In genomic region chr14:73784065-73784987, GRCh38 we compare ENCODE assay signal across 1 cellular context.
TF ChIP-seq lines count a peak whose summit lies in the region.

No MANE protein-coding gene starts in this region.

TF ChIP-seq in HepG2, 621 proteins besides CTCF, POLR2A, EP300 and RAD21 (continued from another document and continues in another):
- no peak for TF ChIP-seq SNAPC4 (CRISPR knock-in tag; IDR thresholded peaks at IDR 0.05)
- TF ChIP-seq ATF7 (IDR thresholded peaks at IDR 0.05) = no peak
- no peak for TF ChIP-seq ATF7 (CRISPR knock-in tag; IDR thresholded peaks at IDR 0.05)
- 0 out of 2 replicates have a peak, but pooled peaks have one; percentile 30 for TF ChIP-seq ZNF275 (CRISPR knock-in tag; IDR thresholded peaks at IDR 0.05; ENCODE audit: borderline replicate concordance)
- 0 out of 2 replicates have a peak, but pooled peaks have one; percentile 26 for TF ChIP-seq BCL6 (CRISPR knock-in tag; IDR thresholded peaks at IDR 0.05)
- no peak for TF ChIP-seq ZNF550 (CRISPR knock-in tag; IDR thresholded peaks at IDR 0.05; ENCODE audit: borderline replicate concordance)
- TF ChIP-seq ZBTB26 (CRISPR knock-in tag; IDR thresholded peaks at IDR 0.05; ENCODE audit: borderline replicate concordance) = peak; percentile 97
- TF ChIP-seq ZNF280D (CRISPR knock-in tag; IDR thresholded peaks at IDR 0.05) = 0 out of 2 replicates have a peak, but pooled peaks have one; percentile 27
- TF ChIP-seq ELF3 (CRISPR knock-in tag; IDR thresholded peaks at IDR 0.05) = no peak
- TF ChIP-seq SIN3A (IDR thresholded peaks at IDR 0.05; ENCODE audit: borderline replicate concordance, low read depth, low read length) = 0 out of 2 replicates have a peak, but pooled peaks have one; percentile 32
- TF ChIP-seq FOXJ3 (CRISPR knock-in tag; IDR thresholded peaks at IDR 0.05; ENCODE audit: borderline replicate concordance) = no peak
- TF ChIP-seq AKNA (CRISPR knock-in tag; IDR thresholded peaks at IDR 0.05; ENCODE audit: borderline replicate concordance) = no peak
- TF ChIP-seq NR2F2 (IDR thresholded peaks at IDR 0.05; ENCODE audit: borderline replicate concordance, low read depth) = 0 out of 2 replicates have a peak, but pooled peaks have one; percentile 15
- no peak for TF ChIP-seq ZC3H4 (CRISPR knock-in tag; IDR thresholded peaks at IDR 0.05; ENCODE audit: borderline replicate concordance)
- 0 out of 2 replicates have a peak, but pooled peaks have one; percentile 16 for TF ChIP-seq UBTF (CRISPR knock-in tag; IDR thresholded peaks at IDR 0.05)
- TF ChIP-seq MED1 (CRISPR knock-in tag; IDR thresholded peaks at IDR 0.05) = peak; percentile 22; the same call in 1 of the 2 replicates
- TF ChIP-seq YEATS4 (CRISPR knock-in tag; IDR thresholded peaks at IDR 0.05; ENCODE audit: borderline replicate concordance) = 0 out of 2 replicates have a peak, but pooled peaks have one; percentile 32
- TF ChIP-seq GLI4 (CRISPR knock-in tag; IDR thresholded peaks at IDR 0.05; ENCODE audit: borderline replicate concordance) = 0 out of 2 replicates have a peak, but pooled peaks have one; percentile 44
- no peak for TF ChIP-seq ARID2 (CRISPR knock-in tag; IDR thresholded peaks at IDR 0.05; ENCODE audit: borderline replicate concordance)
- no peak for TF ChIP-seq RBM22 (optimal IDR thresholded peaks at IDR 0.05; ENCODE audit: low read length)
- TF ChIP-seq GATAD2A (CRISPR knock-in tag; IDR thresholded peaks at IDR 0.05) = peak; percentile 53; the same call in 1 of the 2 replicates
- no peak for TF ChIP-seq ZSCAN30 (CRISPR knock-in tag; IDR thresholded peaks at IDR 0.05)
- 0 out of 2 replicates have a peak, but pooled peaks have one; percentile 34 for TF ChIP-seq PAF1 (CRISPR knock-in tag; IDR thresholded peaks at IDR 0.05)
- 0 out of 2 replicates have a peak, but pooled peaks have one; percentile 35 for TF ChIP-seq ZNF546 (CRISPR knock-in tag; conservative IDR thresholded peaks at IDR 0.05)
- TF ChIP-seq ZMYM4 (CRISPR knock-in tag; IDR thresholded peaks at IDR 0.05) = peak; percentile 31; the same call in 1 of the 2 replicates
- TF ChIP-seq XRCC5 (optimal IDR thresholded peaks at IDR 0.05; ENCODE audit: low read length) = peak; percentile 13
- no peak for TF ChIP-seq LCORL (IDR thresholded peaks at IDR 0.05)
- peak; percentile 28; the same call in 1 of the 2 replicates for TF ChIP-seq LCORL (CRISPR knock-in tag; IDR thresholded peaks at IDR 0.05)
- TF ChIP-seq FOXO1 (CRISPR knock-in tag; IDR thresholded peaks at IDR 0.05) = no peak
- no peak for TF ChIP-seq DR1 (CRISPR knock-in tag; IDR thresholded peaks at IDR 0.05)
- TF ChIP-seq ZNF768 (CRISPR knock-in tag; IDR thresholded peaks at IDR 0.05) = no peak
- TF ChIP-seq GPN1 (CRISPR knock-in tag; IDR thresholded peaks at IDR 0.05; ENCODE audit: borderline replicate concordance) = no peak
- TF ChIP-seq FOSL2 (CRISPR knock-in tag; IDR thresholded peaks at IDR 0.05) = peak; percentile 21; the same call in 1 of the 2 replicates
- 0 out of 2 replicates have a peak, but pooled peaks have one; percentile 33 for TF ChIP-seq ZNF317 (CRISPR knock-in tag; IDR thresholded peaks at IDR 0.05)
- TF ChIP-seq CEBPB (IDR thresholded peaks at IDR 0.05; ENCODE audit: borderline replicate concordance, low read depth, low read length) = peak; percentile 84
- TF ChIP-seq ZNF441 (CRISPR knock-in tag; IDR thresholded peaks at IDR 0.05; ENCODE audit: borderline replicate concordance) = no peak
- no peak for TF ChIP-seq ONECUT2 (CRISPR knock-in tag; IDR thresholded peaks at IDR 0.05)
- TF ChIP-seq RELA (CRISPR knock-in tag; IDR thresholded peaks at IDR 0.05) = no peak
- TF ChIP-seq NFIB (CRISPR knock-in tag; IDR thresholded peaks at IDR 0.05; ENCODE audit: borderline replicate concordance) = 0 out of 2 replicates have a peak, but pooled peaks have one; percentile 11
- no peak for TF ChIP-seq IRF2 (CRISPR knock-in tag; IDR thresholded peaks at IDR 0.05)
